Comparison of ENCODE assay signal across 1 cellular context in genomic region chr4:184331155-184331995, GRCh38.
TF ChIP-seq lines count a peak whose summit lies in the region.

No MANE protein-coding gene starts in this region.

TF ChIP-seq in IMR-90, 13 proteins besides CTCF, POLR2A, EP300 and RAD21:
- TF ChIP-seq USF2 (IDR thresholded peaks at IDR 0.05; ENCODE audit: low read depth, low read length) (no peak), FOS (IDR thresholded peaks at IDR 0.05; ENCODE audit: low read depth, low read length) (no peak), CHD1 (IDR thresholded peaks at IDR 0.05; ENCODE audit: low read depth, low read length) (no peak), MAZ (IDR thresholded peaks at IDR 0.05; ENCODE audit: borderline replicate concordance, low read depth, low read length) (no peak), BHLHE40 (IDR thresholded peaks at IDR 0.05; ENCODE audit: low read depth, low read length) (no peak), MXI1 (IDR thresholded peaks at IDR 0.05; ENCODE audit: borderline replicate concordance, low read depth, low read length) (no peak), NFE2L2 (IDR thresholded peaks at IDR 0.05; ENCODE audit: low read depth, low read length) (no peak), MAFK (IDR thresholded peaks at IDR 0.05; ENCODE audit: low read depth, low read length) (no peak)
